ENCODE assay signal across 12 cellular contexts in the genomic region with DNA sequence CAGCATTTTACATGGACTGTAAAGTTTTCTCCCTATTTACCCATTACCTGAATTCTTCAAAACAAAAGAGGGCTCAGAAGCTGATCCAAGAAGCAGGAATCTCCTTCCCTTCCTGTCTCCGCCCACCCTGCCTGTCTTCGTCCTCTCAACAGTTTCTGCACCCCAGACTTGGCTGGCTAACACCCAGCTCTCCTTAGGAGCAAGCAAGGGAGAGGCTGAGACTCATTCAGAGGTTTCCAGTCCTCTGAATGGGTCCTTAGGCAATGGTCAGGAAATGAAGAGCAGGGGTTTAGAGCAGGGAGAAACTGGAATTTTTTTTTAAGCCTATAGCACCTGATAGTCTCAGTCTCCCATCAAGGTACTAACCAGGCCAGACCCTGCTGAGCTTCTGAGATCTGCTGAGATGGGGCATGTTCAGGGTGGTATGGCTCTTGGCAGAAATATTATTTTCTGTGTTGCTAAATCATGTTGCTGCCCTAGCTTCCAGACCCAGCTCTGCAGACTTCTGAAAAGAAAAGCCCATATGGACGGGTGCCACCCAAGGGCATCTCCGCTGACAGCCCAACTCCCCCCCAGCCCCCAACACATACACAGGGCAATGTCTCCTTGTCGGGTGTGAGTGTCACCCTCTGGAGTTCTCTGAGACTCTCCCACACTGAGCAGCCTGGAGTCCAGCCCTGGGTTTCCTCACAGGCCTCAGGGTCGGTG.
DNase-seq lines count a peak whose midpoint lies in the region; ATAC-seq, FAIRE-seq and TF ChIP-seq lines count a peak whose summit lies in the region.
"Had no signal": no experiment of that assay in that cellular context is flagged by ENCODE, and none has a peak within 500 bp of the region (broad histone marks: within the 10 kb centered on the region; RNA-seq: fewer than 3 reads in every experiment).

No MANE protein-coding gene starts in this region.

- no peaks in the 10 kb centered on the region for H3K36me3 Mint-ChIP-seq in nephron (ENCODE audit: low read depth)
- H3K36me3 Mint-ChIP-seq: activated naive CD8-positive, alpha-beta T cell had no signal

- H3K27ac Mint-ChIP-seq in stimulated activated naive CD8-positive, alpha-beta T cell treated with anti-CD3 and anti-CD28 coated beads, Interleukin-15, amount 100 ng/mL, for 72 hours = no peak overlapping the region
- peak overlapping the region in 2 of 3 experiments; percentile 51 to 58 for H3K27ac Mint-ChIP-seq in nephron
- H3K27ac Mint-ChIP-seq: activated naive CD8-positive, alpha-beta T cell had no signal

- no peak for FAIRE-seq in GM12891 (lab: Jason Lieb, UNC)

- DNase-seq in stimulated activated naive CD8-positive, alpha-beta T cell treated with anti-CD3 and anti-CD28 coated beads, Interleukin-15, amount 100 ng/mL, for 72 hours = no peak
- no peak for DNase-seq in stimulated activated naive CD8-positive, alpha-beta T cell treated with anti-CD3 and anti-CD28 coated beads, Interleukin-15, Interleukin-2, amounts not matched to agents 100 U/mL and 50 U/mL, for 24 hours
- peak; percentile 32 for DNase-seq in dermis blood vessel endothelial cell
- DNase-seq in GM12891 (ENCODE audit: insufficient read length, low spot score) = no peak
- DNase-seq in HuH-7.5 (ENCODE audit: low spot score) = no peak
- DNase-seq: activated CD4-positive, alpha-beta T cell treated with anti-CD3 and anti-CD28 coated beads, Interleukin-2, amount 50 U/mL, for 1 hour; effector memory CD4-positive, alpha-beta T cell; NCI-H2171 treated with DMSO at 0.1 percent for 48 hours had no signal

- no peak overlapping the region for H3K4me3 Mint-ChIP-seq in stimulated activated naive CD8-positive, alpha-beta T cell treated with anti-CD3 and anti-CD28 coated beads, Interleukin-15, amount 100 ng/mL, for 72 hours
- H3K4me3 Mint-ChIP-seq in nephron = peak overlapping the region in 1 of 3 experiments; percentile 8
- H3K4me3 Mint-ChIP-seq: activated naive CD8-positive, alpha-beta T cell had no signal

- peaks cover 15% of the 10 kb centered on the region for H3K4me1 Mint-ChIP-seq in stimulated activated naive CD8-positive, alpha-beta T cell treated with anti-CD3 and anti-CD28 coated beads, Interleukin-15, amount 100 ng/mL, for 72 hours
- H3K4me1 Mint-ChIP-seq in nephron = peaks cover 41% of the 10 kb centered on the region

- no peak for TF ChIP-seq POLR2A in GM12891 (IDR thresholded peaks at IDR 0.05; ENCODE audit: low read depth, low read length)

- H3K27me3 Mint-ChIP-seq in stimulated activated naive CD8-positive, alpha-beta T cell treated with anti-CD3 and anti-CD28 coated beads, Interleukin-15, amount 100 ng/mL, for 72 hours = peaks cover 7% of the 10 kb centered on the region
- peaks cover 20% of the 10 kb centered on the region for H3K27me3 Mint-ChIP-seq in nephron (ENCODE audit: low read depth)
- H3K27me3 Mint-ChIP-seq: activated naive CD8-positive, alpha-beta T cell had no signal

- no peaks in the 10 kb centered on the region for H3K9me3 Mint-ChIP-seq in stimulated activated naive CD8-positive, alpha-beta T cell treated with anti-CD3 and anti-CD28 coated beads, Interleukin-15, amount 100 ng/mL, for 72 hours
- H3K9me3 Mint-ChIP-seq in nephron = no peaks in the 10 kb centered on the region

- no peak for TF ChIP-seq CTCF in nephron (IDR thresholded peaks at IDR 0.05; ENCODE audit: unreplicated experiment in 3 of 3)

- peak; percentile 21 for ATAC-seq in stimulated activated naive CD8-positive, alpha-beta T cell treated with anti-CD3 and anti-CD28 coated beads, Interleukin-15, amount 100 ng/mL, for 72 hours
- ATAC-seq in stimulated activated naive CD8-positive, alpha-beta T cell treated with anti-CD3 and anti-CD28 coated beads, Interleukin-15, Interleukin-2, amounts not matched to agents 100 U/mL and 50 U/mL, for 24 hours = no peak
- ATAC-seq in HG03135 (IDR thresholded peaks at IDR 0.05; ENCODE audit: unreplicated experiment) = no peak
- ATAC-seq in HG03045 (IDR thresholded peaks at IDR 0.05; ENCODE audit: unreplicated experiment) = no peak

TF ChIP-seq in GM12891, 5 proteins besides CTCF, POLR2A, EP300 and RAD21:
- no peak for TF ChIP-seq TAF1 (IDR thresholded peaks at IDR 0.05; ENCODE audit: low read depth, low read length)
- TF ChIP-seq PAX5 (IDR thresholded peaks at IDR 0.05; ENCODE audit: insufficient read depth, low read length, severe bottlenecking) = no peak
- no peak for TF ChIP-seq POLR2AphosphoS5 (IDR thresholded peaks at IDR 0.05; ENCODE audit: low read depth, low read length)
- TF ChIP-seq SPI1 (IDR thresholded peaks at IDR 0.05; ENCODE audit: low read depth, low read length) = no peak
- TF ChIP-seq POU2F2 (IDR thresholded peaks at IDR 0.05; ENCODE audit: low read depth, low read length) = no peak
TF ChIP-seq in GM12891: peak in this region for 0.

Comparison
In these comparisons a context has a peak if more than half of its experiments do, and no peak if none do; other contexts are left out.
1. H3K27ac Mint-ChIP-seq: peak in nephron (2 of 3); none in stimulated activated naive CD8-positive, alpha-beta T cell treated with anti-CD3 and anti-CD28 coated beads, Interleukin-15, amount 100 ng/mL, for 72 hours (0 of 2).